In genomic region chr5:132410451-132411381, GRCh38 we compare ENCODE assay signal across 1 cellular context.
TF ChIP-seq lines count a peak whose summit lies in the region.

No MANE protein-coding gene starts in this region.

TF ChIP-seq in HepG2, 621 proteins besides CTCF, POLR2A, EP300 and RAD21 (continued from another document and continues in another):
- TF ChIP-seq ZNF318 (CRISPR knock-in tag; IDR thresholded peaks at IDR 0.05): peak; percentile 17; the same call in 1 of the 2 replicates
- TF ChIP-seq ZFP90 (CRISPR knock-in tag; IDR thresholded peaks at IDR 0.05; ENCODE audit: borderline replicate concordance): no peak; the same call in 1 of the 2 replicates
- TF ChIP-seq, protein P1, sequence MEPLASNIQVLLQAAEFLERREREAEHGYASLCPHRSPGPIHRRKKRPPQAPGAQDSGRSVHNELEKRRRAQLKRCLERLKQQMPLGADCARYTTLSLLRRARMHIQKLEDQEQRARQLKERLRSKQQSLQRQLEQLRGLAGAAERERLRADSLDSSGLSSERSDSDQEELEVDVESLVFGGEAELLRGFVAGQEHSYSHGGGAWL (CRISPR knock-in tag; IDR thresholded peaks at IDR 0.05): peak; percentile 68; the same call in 1 of the 2 replicates
- no peak for TF ChIP-seq CEBPZ (IDR thresholded peaks at IDR 0.05; ENCODE audit: low read length)
- TF ChIP-seq SNAPC2 (CRISPR knock-in tag; IDR thresholded peaks at IDR 0.05): no peak
- TF ChIP-seq IRF2 (CRISPR knock-in tag; IDR thresholded peaks at IDR 0.05): peak; percentile 99
- TF ChIP-seq ASH2L (IDR thresholded peaks at IDR 0.05; ENCODE audit: insufficient read length, low read depth, low read length): peak; percentile 83
- TF ChIP-seq LCORL (IDR thresholded peaks at IDR 0.05): no peak
- TF ChIP-seq LCORL (CRISPR knock-in tag; IDR thresholded peaks at IDR 0.05): peak; percentile 28; the same call in 1 of the 2 replicates
- no peak for TF ChIP-seq FLYWCH1 (CRISPR knock-in tag; IDR thresholded peaks at IDR 0.05)
- TF ChIP-seq BCLAF1 (IDR thresholded peaks at IDR 0.05): no peak
- no peak for TF ChIP-seq HNRNPUL1 (IDR thresholded peaks at IDR 0.05; ENCODE audit: low read depth, low read length)
- no peak for TF ChIP-seq ZBTB26 (CRISPR knock-in tag; IDR thresholded peaks at IDR 0.05; ENCODE audit: borderline replicate concordance)
- TF ChIP-seq HIVEP1 (CRISPR knock-in tag; IDR thresholded peaks at IDR 0.05): no peak
- TF ChIP-seq DMTF1 (CRISPR knock-in tag; IDR thresholded peaks at IDR 0.05): no peak
- no peak for TF ChIP-seq CREM (IDR thresholded peaks at IDR 0.05)
- no peak for TF ChIP-seq CREM (CRISPR knock-in tag; IDR thresholded peaks at IDR 0.05)
- peak; percentile 58 for TF ChIP-seq REPIN1 (CRISPR knock-in tag; IDR thresholded peaks at IDR 0.05; ENCODE audit: borderline replicate concordance, low read depth)
- TF ChIP-seq ZNF678 (CRISPR knock-in tag; IDR thresholded peaks at IDR 0.05): peak; percentile 33; the same call in 1 of the 2 replicates
- TF ChIP-seq ZBTB21 (CRISPR knock-in tag; IDR thresholded peaks at IDR 0.05): no peak
- no peak for TF ChIP-seq ATF4 (CRISPR knock-in tag; IDR thresholded peaks at IDR 0.05)
- no peak for TF ChIP-seq SOX6 (IDR thresholded peaks at IDR 0.05)
- TF ChIP-seq SOX6 (CRISPR knock-in tag; IDR thresholded peaks at IDR 0.05): no peak
- TF ChIP-seq ZNF451 (CRISPR knock-in tag; IDR thresholded peaks at IDR 0.05): no peak
- TF ChIP-seq MAFK (conservative IDR thresholded peaks at IDR 0.05 in 1 of 2, IDR thresholded peaks at IDR 0.05 in 1 of 2; ENCODE audit: low read length in 2 of 2): no peak
- TF ChIP-seq, protein P2, sequence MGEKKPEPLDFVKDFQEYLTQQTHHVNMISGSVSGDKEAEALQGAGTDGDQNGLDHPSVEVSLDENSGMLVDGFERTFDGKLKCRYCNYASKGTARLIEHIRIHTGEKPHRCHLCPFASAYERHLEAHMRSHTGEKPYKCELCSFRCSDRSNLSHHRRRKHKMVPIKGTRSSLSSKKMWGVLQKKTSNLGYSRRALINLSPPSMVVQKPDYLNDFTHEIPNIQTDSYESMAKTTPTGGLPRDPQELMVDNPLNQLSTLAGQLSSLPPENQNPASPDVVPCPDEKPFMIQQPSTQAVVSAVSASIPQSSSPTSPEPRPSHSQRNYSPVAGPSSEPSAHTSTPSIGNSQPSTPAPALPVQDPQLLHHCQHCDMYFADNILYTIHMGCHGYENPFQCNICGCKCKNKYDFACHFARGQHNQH (CRISPR knock-in tag; IDR thresholded peaks at IDR 0.05): no peak
- TF ChIP-seq ZNF816 (CRISPR knock-in tag; IDR thresholded peaks at IDR 0.05; ENCODE audit: borderline replicate concordance): no peak
- no peak for TF ChIP-seq ZNF839 (CRISPR knock-in tag; IDR thresholded peaks at IDR 0.05; ENCODE audit: borderline replicate concordance)
- TF ChIP-seq MBNL3 (CRISPR knock-in tag; conservative IDR thresholded peaks at IDR 0.05): no peak
- no peak for TF ChIP-seq ZNF775 (CRISPR knock-in tag; IDR thresholded peaks at IDR 0.05; ENCODE audit: borderline replicate concordance)
- 0 out of 2 replicates have a peak, but pooled peaks have one; percentile 38 for TF ChIP-seq ETV6 (CRISPR knock-in tag; conservative IDR thresholded peaks at IDR 0.05)
- no peak for TF ChIP-seq ZNF652 (CRISPR knock-in tag; IDR thresholded peaks at IDR 0.05; ENCODE audit: borderline replicate concordance, low read depth)
- TF ChIP-seq RFX1 (IDR thresholded peaks at IDR 0.05): no peak
- TF ChIP-seq ZNF235 (CRISPR knock-in tag; IDR thresholded peaks at IDR 0.05; ENCODE audit: borderline replicate concordance): no peak
- TF ChIP-seq MLLT10 (CRISPR knock-in tag; IDR thresholded peaks at IDR 0.05): no peak
- TF ChIP-seq, protein P3, sequence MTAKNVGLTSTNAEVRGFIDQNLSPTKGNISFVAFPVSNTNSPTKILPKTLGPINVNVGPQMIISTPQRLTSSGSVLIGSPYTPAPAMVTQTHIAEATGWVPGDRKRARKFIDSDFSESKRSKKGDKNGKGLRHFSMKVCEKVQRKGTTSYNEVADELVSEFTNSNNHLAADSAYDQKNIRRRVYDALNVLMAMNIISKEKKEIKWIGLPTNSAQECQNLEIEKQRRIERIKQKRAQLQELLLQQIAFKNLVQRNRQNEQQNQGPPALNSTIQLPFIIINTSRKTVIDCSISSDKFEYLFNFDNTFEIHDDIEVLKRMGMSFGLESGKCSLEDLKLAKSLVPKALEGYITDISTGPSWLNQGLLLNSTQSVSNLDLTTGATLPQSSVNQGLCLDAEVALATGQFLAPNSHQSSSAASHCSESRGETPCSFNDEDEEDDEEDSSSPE (CRISPR knock-in tag; IDR thresholded peaks at IDR 0.05): peak; percentile 59
- 0 out of 2 replicates have a peak, but pooled peaks have one; percentile 44 for TF ChIP-seq MTF2 (CRISPR knock-in tag; IDR thresholded peaks at IDR 0.05; ENCODE audit: borderline replicate concordance)
